In genomic region chr6:168179702-168180382, GRCh38 we compare ENCODE assay signal across 11 cellular contexts.
"Had no signal": no experiment of that assay in that cellular context is flagged by ENCODE, and none has a peak within 500 bp of the region (broad histone marks: within the 10 kb centered on the region; RNA-seq: fewer than 3 reads in every experiment).

No MANE protein-coding gene starts in this region.

- H3K9ac ChIP-seq: parathyroid adenoma had no signal

- H3K27ac ChIP-seq: cardiac muscle cell, coronary artery, heart left ventricle, left lung, parathyroid adenoma, thyroid gland had no signal

- H3K4me3 Mint-ChIP-seq: activated T-cell treated with anti-CD3 and anti-CD28 coated beads, Interleukin-2, amount 50 U/mL, for 72 hours; memory B cell had no signal

- H3K4me3 ChIP-seq: cardiac muscle cell, coronary artery, heart left ventricle, left lung, thyroid gland had no signal

- H3K27ac Mint-ChIP-seq: activated T-cell treated with anti-CD3 and anti-CD28 coated beads, Interleukin-2, amount 50 U/mL, for 72 hours; memory B cell had no signal

- H3K79me2 ChIP-seq: parathyroid adenoma had no signal

- H3K27me3 ChIP-seq: cardiac muscle cell, left lung, thyroid gland had no signal

- H3K4me1 Mint-ChIP-seq: memory B cell had no signal

- DNase-seq: activated CD4-positive, alpha-beta T cell treated with anti-CD3 and anti-CD28 coated beads, Interleukin-2, amount 50 U/mL, for 1 hour; activated T-cell treated with anti-CD3 and anti-CD28 coated beads, Interleukin-2, amount 50 U/mL, for 72 hours; effector CD4-positive, alpha-beta T cell; left lung; T-helper 2 cell; thyroid gland had no signal

- H2AFZ ChIP-seq: parathyroid adenoma had no signal

- H3K36me3 ChIP-seq: cardiac muscle cell, heart left ventricle, left lung, thyroid gland had no signal

- H3K9me3 ChIP-seq: heart left ventricle, left lung, thyroid gland had no signal

- H3K36me3 Mint-ChIP-seq: memory B cell had no signal

- ATAC-seq: activated T-cell treated with anti-CD3 and anti-CD28 coated beads, Interleukin-2, amount 50 U/mL, for 72 hours; heart left ventricle; left lung had no signal

- H3K4me1 ChIP-seq: heart left ventricle, left lung, parathyroid adenoma, thyroid gland had no signal

- H3K9me3 Mint-ChIP-seq: activated T-cell treated with anti-CD3 and anti-CD28 coated beads, Interleukin-2, amount 50 U/mL, for 72 hours; memory B cell had no signal
